Comparison of ENCODE assay signal across 28 cellular contexts in genomic region chr12:60630796-60631195, GRCh38.
"Had no signal": no experiment of that assay in that cellular context is flagged by ENCODE, and none has a peak within 500 bp of the region (broad histone marks: within the 10 kb centered on the region; RNA-seq: fewer than 3 reads in every experiment).

No MANE protein-coding gene starts in this region.

- H3K4me3 Mint-ChIP-seq: natural killer cell; nephron; neural progenitor cell; stimulated activated effector memory CD8-positive, alpha-beta T cell treated with anti-CD3 and anti-CD28 coated beads, Interleukin-12 subunit alpha, Interleukin-12 subunit beta, amount 100 ng/mL, for 72 hours; stimulated activated naive B cell treated with anti-CD40 and anti-IgM and Interleukin-4, amounts not matched to agents 10 μg/mL and 1 μg/mL and 100 μg/mL, for 72 hours; stimulated activated naive CD8-positive, alpha-beta T cell treated with anti-CD3 and anti-CD28 coated beads, Interleukin-15, Interleukin-2, amounts not matched to agents 100 ng/mL and 50 ng/mL, for 24 hours; type B pancreatic cell had no signal

- FAIRE-seq: small intestine had no signal

- ATAC-seq: natural killer cell; psoas muscle; right cardiac atrium; right lobe of liver; stimulated activated effector memory CD8-positive, alpha-beta T cell treated with anti-CD3 and anti-CD28 coated beads, Interleukin-12 subunit alpha, Interleukin-12 subunit beta, amount 100 ng/mL, for 72 hours; stimulated activated naive B cell treated with anti-CD40 and anti-IgM and Interleukin-4, amounts not matched to agents 10 μg/mL and 1 μg/mL and 100 μg/mL, for 72 hours; upper lobe of right lung had no signal

- H3K27me3 ChIP-seq: neural progenitor cell, ovary, right lobe of liver, sigmoid colon, stomach, thyroid gland, tibial nerve, upper lobe of right lung, uterus had no signal

- H3K9me3 ChIP-seq: ovary, psoas muscle, right lobe of liver, sigmoid colon, stomach, thoracic aorta, thyroid gland, tibial nerve, upper lobe of right lung, uterus had no signal

- H2AFZ ChIP-seq: neural progenitor cell, parathyroid adenoma had no signal

- H3K27ac Mint-ChIP-seq: natural killer cell; nephron; neural progenitor cell; progenitor cell of endocrine pancreas; stimulated activated effector memory CD8-positive, alpha-beta T cell treated with anti-CD3 and anti-CD28 coated beads, Interleukin-12 subunit alpha, Interleukin-12 subunit beta, amount 100 ng/mL, for 72 hours; stimulated activated naive B cell treated with anti-CD40 and anti-IgM and Interleukin-4, amounts not matched to agents 10 μg/mL and 1 μg/mL and 100 μg/mL, for 72 hours; stimulated activated naive CD8-positive, alpha-beta T cell treated with anti-CD3 and anti-CD28 coated beads, Interleukin-15, Interleukin-2, amounts not matched to agents 100 ng/mL and 50 ng/mL, for 24 hours; type B pancreatic cell had no signal

- H3K4me2 ChIP-seq: neural progenitor cell had no signal

- H3K27me3 Mint-ChIP-seq: progenitor cell of endocrine pancreas; stimulated activated naive B cell treated with anti-CD40 and anti-IgM and Interleukin-4, amounts not matched to agents 10 μg/mL and 1 μg/mL and 100 μg/mL, for 72 hours; stimulated activated naive CD8-positive, alpha-beta T cell treated with anti-CD3 and anti-CD28 coated beads, Interleukin-15, Interleukin-2, amounts not matched to agents 100 ng/mL and 50 ng/mL, for 24 hours; type B pancreatic cell had no signal

- H3K4me1 Mint-ChIP-seq: natural killer cell; nephron; neural progenitor cell; stimulated activated effector memory CD8-positive, alpha-beta T cell treated with anti-CD3 and anti-CD28 coated beads, Interleukin-12 subunit alpha, Interleukin-12 subunit beta, amount 100 ng/mL, for 72 hours; stimulated activated naive B cell treated with anti-CD40 and anti-IgM and Interleukin-4, amounts not matched to agents 10 μg/mL and 1 μg/mL and 100 μg/mL, for 72 hours had no signal

- H3K36me3 Mint-ChIP-seq: neural progenitor cell; stimulated activated effector memory CD8-positive, alpha-beta T cell treated with anti-CD3 and anti-CD28 coated beads, Interleukin-12 subunit alpha, Interleukin-12 subunit beta, amount 100 ng/mL, for 72 hours; stimulated activated naive B cell treated with anti-CD40 and anti-IgM and Interleukin-4, amounts not matched to agents 10 μg/mL and 1 μg/mL and 100 μg/mL, for 72 hours; type B pancreatic cell had no signal

- H3K9ac ChIP-seq: neural progenitor cell, parathyroid adenoma had no signal

- H3K4me3 ChIP-seq: neural progenitor cell, ovary, psoas muscle, right lobe of liver, sigmoid colon, stomach, thoracic aorta, thyroid gland, tibial nerve, upper lobe of right lung, uterus had no signal

- H3K4me1 ChIP-seq: neural progenitor cell, parathyroid adenoma, psoas muscle, right lobe of liver, sigmoid colon, stomach, thyroid gland, tibial nerve, upper lobe of right lung, uterus had no signal

- H3K79me2 ChIP-seq: parathyroid adenoma had no signal

- H3K27ac ChIP-seq: neural progenitor cell, ovary, parathyroid adenoma, psoas muscle, right lobe of liver, sigmoid colon, stomach, thoracic aorta, thyroid gland, tibial nerve, upper lobe of right lung, uterus had no signal

- H3K9me3 Mint-ChIP-seq: nephron, neural progenitor cell, type B pancreatic cell had no signal

- H3K36me3 ChIP-seq: neural progenitor cell, ovary, right lobe of liver, sigmoid colon, stomach, thoracic aorta, thyroid gland, tibial nerve, upper lobe of right lung, uterus had no signal

- DNase-seq: natural killer cell; occipital lobe; ovary; posterior cingulate gyrus; psoas muscle; right cardiac atrium; right lobe of liver; sigmoid colon; small intestine; stimulated activated CD4-positive, alpha-beta T cell treated with anti-CD3 and anti-CD28 coated beads, Interleukin-15, amount 100 ng/mL, for 24 hours; stimulated activated CD4-positive, alpha-beta T cell treated with anti-CD3 and anti-CD28 coated beads, Interleukin-2, amount 100 ng/mL, for 24 hours; stimulated activated CD4-positive, alpha-beta T cell treated with anti-CD3 and anti-CD28 coated beads, Interleukin-2, amount 100 ng/mL, for 48 hours; stimulated activated CD4-positive, alpha-beta T cell treated with anti-CD3 and anti-CD28 coated beads, Interleukin-4, amount 100 ng/mL, for 24 hours; stimulated activated naive B cell treated with anti-CD40 and anti-IgM and Interleukin-4, amounts not matched to agents 10 μg/mL and 1 μg/mL and 100 μg/mL, for 72 hours; stimulated activated naive CD4-positive, alpha-beta T cell treated with Interleukin-2 at 50 U/mL for 16 hours; stomach; thyroid gland; upper lobe of right lung; uterus had no signal
